ENCODE assay signal across 6 cellular contexts in the genomic region with DNA sequence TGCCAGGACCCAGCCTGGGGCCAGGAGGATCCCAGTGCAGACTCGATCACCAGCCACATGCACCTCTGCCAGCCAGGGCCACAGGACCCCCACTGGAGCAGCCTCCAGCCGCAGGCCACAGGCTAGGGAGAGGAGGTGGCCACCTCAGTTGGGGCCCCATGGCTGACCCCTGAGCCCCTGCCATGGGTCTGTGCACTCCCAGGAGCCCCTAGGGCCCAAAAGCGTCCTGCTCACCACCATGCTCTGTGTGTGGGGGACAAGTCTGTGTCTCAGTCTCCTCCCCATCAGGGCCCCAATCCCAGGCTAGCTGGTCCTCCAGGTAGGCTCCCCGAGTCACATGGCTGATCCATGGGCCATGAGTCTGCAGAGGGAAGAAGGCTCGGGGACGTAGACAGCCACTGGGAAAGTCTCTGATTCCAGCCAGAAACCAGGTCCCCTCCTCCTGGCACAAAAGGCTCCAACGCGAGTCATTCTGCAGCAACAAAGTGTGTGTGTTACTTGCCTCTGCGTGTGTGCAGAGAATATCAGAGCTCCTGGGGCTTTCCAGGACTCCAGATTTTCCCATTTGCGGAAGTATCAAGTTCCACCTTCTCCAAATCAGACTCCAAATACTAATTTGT. TPM values are rescaled to one million over a fixed set of nuclear protein-coding genes. Genes with fewer than 3 reads are reported as not detected.
DNase-seq lines count a peak whose midpoint lies in the region; ATAC-seq, FAIRE-seq and TF ChIP-seq lines count a peak whose summit lies in the region.

No MANE protein-coding gene starts in this region.

- POLR2A ChIA-PET in K562 (lab: Yijun Ruan, JAX): interaction anchor here (0.6 to 3.4 kb wide), 15 partner anchors 11 to 156 kb away, joined by 3 to 39 read pairs (median 4); a partner anchor contains a TSS

- H3K4me1 Mint-ChIP-seq in nephron progenitor cell: peaks cover 36% of the 10 kb centered on the region

- H4K20me1 ChIP-seq in K562 (replicated peaks; ENCODE audit: control insufficient read depth, insufficient read depth, low read length): no peaks in the 10 kb centered on the region; the same call in 1 of the 2 replicates

- no peaks in the 10 kb centered on the region for H3K9me3 ChIP-seq in K562 (replicated peaks; ENCODE audit: control insufficient read depth, insufficient read depth, low read depth, low read length)

- WGBS in K562 (ENCODE audit: insufficient coverage, low coverage, missing lambda C conversion rate): 13% methylated on average over 8 of the region's 10 CpGs

- BruUV-seq in K562 (replicated peaks; lab: Mats Ljungman, UMichigan): TSS peak; percentile 96

- in situ Hi-C loops in K562 (cut with MboI): no loop called here

- H3K4me3 Mint-ChIP-seq in nephron progenitor cell: peak overlapping the region; percentile 79

- peak overlapping the region; percentile 55 for H3K27ac ChIP-seq in K562 (ENCODE audit: extremely low read depth, low read depth, low read length)

- peak in 3 of 4 experiments; percentile 20 to 38 (median 36) for DNase-seq in K562 (ENCODE audit: extremely low read depth in 1 of 4, low spot score in 3 of 4)
- DNase-seq in nephron progenitor cell: no peak
- DNase-seq in GM10266 (ENCODE audit: extremely low spot score): no peak
- no peak for DNase-seq in NCI-H510A treated with DMSO at 0.1 percent for 48 hours (lab: John Stamatoyannopoulos, UW)

- ATAC-seq in HG03460 (IDR thresholded peaks at IDR 0.05; ENCODE audit: unreplicated experiment): peak; percentile 10
- peak; percentile 5 for ATAC-seq in K562
- ATAC-seq in HG03521 (IDR thresholded peaks at IDR 0.05; ENCODE audit: unreplicated experiment): no peak

- H3K4me3 ChIP-seq in K562: peak overlapping the region; percentile 28

- peak overlapping the region; percentile 92 for H2AFZ ChIP-seq in K562 (ENCODE audit: low read depth, low read length)

- no peak for TF ChIP-seq EP300 in K562 (IDR thresholded peaks at IDR 0.05; ENCODE audit: low read length)

- H3K4me1 ChIP-seq in K562 (replicated peaks in 1 of 2; ENCODE audit: control insufficient read depth in 2 of 2, insufficient read depth in 2 of 2, low read length in 2 of 2): peaks cover 14 to 47% of the 10 kb centered on the region in 2 experiments

- no peak for TF ChIP-seq POLR2A in K562 (conservative IDR thresholded peaks at IDR 0.05)

- peak overlapping the region; percentile 47 for H3K27ac Mint-ChIP-seq in nephron progenitor cell

- no peaks in the 10 kb centered on the region for H3K9me1 ChIP-seq in K562 (ENCODE audit: control insufficient read depth, insufficient read depth, low read length)

- TF ChIP-seq CTCF in K562 (IDR thresholded peaks at IDR 0.05 in 2 of 3, conservative IDR thresholded peaks at IDR 0.05 in 1 of 3; ENCODE audit: insufficient read depth in 2 of 3, low read depth in 1 of 3, low read length in 3 of 3) (no peak; a peak in 1 of 6 replicates), nephron progenitor cell (IDR thresholded peaks at IDR 0.05) (no peak), GM10266 (IDR thresholded peaks at IDR 0.05; ENCODE audit: control insufficient read depth, insufficient read depth, low read depth, missing control alignments) (no peak)

- H3K36me3 Mint-ChIP-seq in nephron progenitor cell (ENCODE audit: low read depth): no peaks in the 10 kb centered on the region

- peak overlapping the region; percentile 72 for H3K4me2 ChIP-seq in K562 (ENCODE audit: insufficient read depth, low read length)

- TF ChIP-seq RAD21 in K562 (CRISPR knock-in tag; conservative IDR thresholded peaks at IDR 0.05 in 1 of 2, IDR thresholded peaks at IDR 0.05 in 1 of 2): no peak

- no peaks in the 10 kb centered on the region for H3K36me3 ChIP-seq in K562 (ENCODE audit: control insufficient read depth, insufficient read depth, low read length)

- peaks cover 11 to 13% of the 10 kb centered on the region in 2 experiments; a peak in 4 of 5 replicates for H3K27me3 ChIP-seq in K562 (ENCODE audit: control insufficient read depth in 2 of 2, insufficient read depth in 2 of 2, low read length in 2 of 2)

- no peak for FAIRE-seq in K562 (lab: Jason Lieb, UNC)

- H3K9ac ChIP-seq in K562 (ENCODE audit: insufficient read depth in 1 of 2, low read depth in 2 of 2, low read length in 2 of 2): peak overlapping the region; percentile 70 to 91

- H3K79me2 ChIP-seq in K562 (ENCODE audit: control insufficient read depth, insufficient read depth, low read length): no peaks in the 10 kb centered on the region

- peaks cover 29% of the 10 kb centered on the region for H3K27me3 Mint-ChIP-seq in nephron progenitor cell (ENCODE audit: low read depth, poor library complexity)

- H3K9me3 Mint-ChIP-seq in nephron progenitor cell: no peaks in the 10 kb centered on the region

- intact Hi-C loops in K562 (cut with micrococcal nuclease): loop anchor here (1.0 to 10.0 kb wide), 5 partner anchors 25 to 157 kb away; a partner anchor contains a TSS

- CTCF ChIA-PET in K562 (lab: Yijun Ruan, JAX; ENCODE audit: low intra/inter-chr PET ratio): no interaction called here

RNA-seq across cellular contexts. Expression of a gene that starts 6.1 kb away (rescaled TPM):
- total RNA-seq in K562 (2011; cell fraction: chromatin; rRNA removed; ENCODE audit: low replicate concordance): 0.95 and 3.2 TPM in 2 replicates
- total RNA-seq in K562 (2011; cell fraction: nucleolus; rRNA removed): 3.7 and 4.5 TPM in 2 replicates
- total RNA-seq in K562 (2011; cell fraction: nucleoplasm; rRNA removed): 3.0 and 4.4 TPM in 2 replicates
- total RNA-seq in K562 (2014; rRNA removed) (1.7 and 2.4 TPM in 2 replicates), K562 (2014; rRNA removed; fragmentation: Illumina TruSeq; extraction: Trizol) (0.32 and 0.69 TPM in 2 replicates), K562 (2015; rRNA removed; fragmentation: Illumina TruSeq; extraction: Trizol) (0.72 and 0.83 TPM in 2 replicates), K562 (2021) (3.0 and 3.9 TPM in 2 replicates)
- polyA plus RNA-seq in K562 (2011; rRNA removed) (0.77 and 7.6 TPM in 2 replicates), K562 (2014; fragmentation: Illumina TruSeq; extraction: Trizol) (2.7 and 4.5 TPM in 2 replicates), K562 (2014; fragmentation: Nextera tagmentation; extraction: Ambion mirVana) (under 1 TPM in 1 of 2 experiments, not detected in 1; 0.25 TPM), K562 (2014; rRNA removed) (3.1 and 6.3 TPM in 2 replicates)
- polyA plus RNA-seq in K562 (2011; cell fraction: cytosol; rRNA removed): 5.3 and 9.1 TPM in 2 replicates
- 2.3 and 8.3 TPM in 2 replicates for polyA plus RNA-seq in K562 (2011; cell fraction: nucleus; rRNA removed)
- 2.0 and 21.4 TPM in 2 replicates for polyA plus RNA-seq in K562 (2012)
- polyA minus RNA-seq in K562 (2011; rRNA and poly(A)+ RNA removed): 0.60 and 1.4 TPM in 2 replicates
- 2.3 and 4.6 TPM in 2 replicates for polyA minus RNA-seq in K562 (2011; cell fraction: cytosol; rRNA and poly(A)+ RNA removed)
- 0.40 and 3.3 TPM in 2 replicates for polyA minus RNA-seq in K562 (2011; cell fraction: nucleus; rRNA and poly(A)+ RNA removed)

RNA-seq across cellular contexts. Expression of a gene that starts 8.3 kb away (rescaled TPM):
- 1.1 TPM in 1 of 2 replicates, not detected in the other for total RNA-seq in K562 (2011; cell fraction: chromatin; rRNA removed; ENCODE audit: low replicate concordance)
- 0.67 and 0.92 TPM in 2 replicates for total RNA-seq in K562 (2011; cell fraction: nucleolus; rRNA removed)
- 0.44 TPM in 1 of 2 replicates, not detected in the other for total RNA-seq in K562 (2011; cell fraction: nucleoplasm; rRNA removed)
- total RNA-seq in K562 (2014; rRNA removed): 0.82 and 1.2 TPM in 2 replicates
- 0.38 TPM in 1 of 2 replicates, not detected in the other for total RNA-seq in K562 (2014; rRNA removed; fragmentation: Illumina TruSeq; extraction: Trizol)
- total RNA-seq in K562 (2015; rRNA removed; fragmentation: Illumina TruSeq; extraction: Trizol): 0.36 and 0.68 TPM in 2 replicates
- total RNA-seq in K562 (2021): 0.56 and 1.1 TPM in 2 replicates
- 0.54 and 0.85 TPM in 2 replicates for polyA plus RNA-seq in K562 (2011; rRNA removed)
- polyA plus RNA-seq in K562 (2011; cell fraction: cytosol; rRNA removed): 1.4 and 2.6 TPM in 2 replicates
- polyA plus RNA-seq in K562 (2011; cell fraction: nucleus; rRNA removed): 1.1 and 1.4 TPM in 2 replicates
- polyA plus RNA-seq in K562 (2012): 0.33 and 0.65 TPM in 2 replicates
- 0.57 and 0.68 TPM in 2 replicates for polyA plus RNA-seq in K562 (2014; fragmentation: Illumina TruSeq; extraction: Trizol)
- under 1 TPM in 1 of 2 experiments, not detected in 1; 0.22 TPM for polyA plus RNA-seq in K562 (2014; fragmentation: Nextera tagmentation; extraction: Ambion mirVana)
- polyA plus RNA-seq in K562 (2014; rRNA removed): 0.09 and 0.45 TPM in 2 replicates
- 0.46 and 0.72 TPM in 2 replicates for polyA minus RNA-seq in K562 (2011; rRNA and poly(A)+ RNA removed)
- 0.95 and 1.4 TPM in 2 replicates for polyA minus RNA-seq in K562 (2011; cell fraction: cytosol; rRNA and poly(A)+ RNA removed)
- 0.67 and 0.78 TPM in 2 replicates for polyA minus RNA-seq in K562 (2011; cell fraction: nucleus; rRNA and poly(A)+ RNA removed)

RNA-seq across cellular contexts. Expression of a gene that starts 24.1 kb away (rescaled TPM):
- total RNA-seq in K562 (2011; cell fraction: chromatin; rRNA removed; ENCODE audit: low replicate concordance): 101 and 172 TPM in 2 replicates
- total RNA-seq in K562 (2011; cell fraction: nucleolus; rRNA removed): 101 and 113 TPM in 2 replicates
- 112 and 119 TPM in 2 replicates for total RNA-seq in K562 (2011; cell fraction: nucleoplasm; rRNA removed)
- total RNA-seq in K562 (2014; rRNA removed): 76.4 and 79.5 TPM in 2 replicates
- 55.2 and 58.0 TPM in 2 replicates for total RNA-seq in K562 (2014; rRNA removed; fragmentation: Illumina TruSeq; extraction: Trizol)
- total RNA-seq in K562 (2015; rRNA removed; fragmentation: Illumina TruSeq; extraction: Trizol): 64.7 and 70.0 TPM in 2 replicates
- total RNA-seq in K562 (2021): 78.8 and 85.4 TPM in 2 replicates
- 97.8 and 98.5 TPM in 2 replicates for polyA plus RNA-seq in K562 (2011; rRNA removed)
- polyA plus RNA-seq in K562 (2011; cell fraction: cytosol; rRNA removed): 95.2 and 96.8 TPM in 2 replicates
- polyA plus RNA-seq in K562 (2011; cell fraction: nucleus; rRNA removed): 146 and 150 TPM in 2 replicates
- 51.8 and 72.0 TPM in 2 replicates for polyA plus RNA-seq in K562 (2012)
- polyA plus RNA-seq in K562 (2014; fragmentation: Illumina TruSeq; extraction: Trizol): 77.7 and 80.0 TPM in 2 replicates
- 10 to 100 TPM; 10.0 to 12.3 TPM for polyA plus RNA-seq in K562 (2014; fragmentation: Nextera tagmentation; extraction: Ambion mirVana)
- polyA plus RNA-seq in K562 (2014; rRNA removed): 85.8 and 92.9 TPM in 2 replicates
- 65.0 and 72.0 TPM in 2 replicates for polyA minus RNA-seq in K562 (2011; rRNA and poly(A)+ RNA removed)
- 35.7 and 42.9 TPM in 2 replicates for polyA minus RNA-seq in K562 (2011; cell fraction: cytosol; rRNA and poly(A)+ RNA removed)
- polyA minus RNA-seq in K562 (2011; cell fraction: nucleus; rRNA and poly(A)+ RNA removed): 26.0 and 35.5 TPM in 2 replicates

RNA-seq across cellular contexts. Expression of a gene that starts 33.4 kb away (rescaled TPM):
- 17.8 and 57.4 TPM in 2 replicates for total RNA-seq in K562 (2011; cell fraction: chromatin; rRNA removed; ENCODE audit: low replicate concordance)
- total RNA-seq in K562 (2011; cell fraction: nucleolus; rRNA removed): 36.7 and 44.2 TPM in 2 replicates
- total RNA-seq in K562 (2011; cell fraction: nucleoplasm; rRNA removed): 21.8 and 24.5 TPM in 2 replicates
- total RNA-seq in K562 (2014; rRNA removed) (29.1 and 36.4 TPM in 2 replicates), K562 (2014; rRNA removed; fragmentation: Illumina TruSeq; extraction: Trizol) (6.0 and 9.0 TPM in 2 replicates), K562 (2015; rRNA removed; fragmentation: Illumina TruSeq; extraction: Trizol) (10.8 and 11.7 TPM in 2 replicates), K562 (2021) (33.1 and 34.8 TPM in 2 replicates)
- polyA plus RNA-seq in K562 (2011; rRNA removed) (13.1 and 23.5 TPM in 2 replicates), K562 (2014; fragmentation: Illumina TruSeq; extraction: Trizol) (22.4 and 29.2 TPM in 2 replicates), K562 (2014; fragmentation: Nextera tagmentation; extraction: Ambion mirVana) (1 to 10 TPM in 1 of 2 experiments, under 1 TPM in 1; 0.58 to 1.5 TPM), K562 (2014; rRNA removed) (25.1 and 27.1 TPM in 2 replicates)
- polyA plus RNA-seq in K562 (2011; cell fraction: cytosol; rRNA removed): 16.2 and 36.5 TPM in 2 replicates
- 62.9 and 85.4 TPM in 2 replicates for polyA plus RNA-seq in K562 (2011; cell fraction: nucleus; rRNA removed)
- 24.6 and 34.3 TPM in 2 replicates for polyA plus RNA-seq in K562 (2012)
- 9.3 and 10.0 TPM in 2 replicates for polyA minus RNA-seq in K562 (2011; rRNA and poly(A)+ RNA removed)
- 16.1 and 18.6 TPM in 2 replicates for polyA minus RNA-seq in K562 (2011; cell fraction: cytosol; rRNA and poly(A)+ RNA removed)
- 29.1 and 36.5 TPM in 2 replicates for polyA minus RNA-seq in K562 (2011; cell fraction: nucleus; rRNA and poly(A)+ RNA removed)

RNA-seq across cellular contexts. Expression of a gene that starts 38.3 kb away (rescaled TPM):
- 999 and 1,269 TPM in 2 replicates for total RNA-seq in K562 (2011; cell fraction: chromatin; rRNA removed; ENCODE audit: low replicate concordance)
- 423 and 458 TPM in 2 replicates for total RNA-seq in K562 (2011; cell fraction: nucleolus; rRNA removed)
- total RNA-seq in K562 (2011; cell fraction: nucleoplasm; rRNA removed): 715 and 1,004 TPM in 2 replicates
- total RNA-seq in K562 (2014; rRNA removed) (64.1 and 78.7 TPM in 2 replicates), K562 (2014; rRNA removed; fragmentation: Illumina TruSeq; extraction: Trizol) (74.7 and 94.2 TPM in 2 replicates), K562 (2015; rRNA removed; fragmentation: Illumina TruSeq; extraction: Trizol) (87.2 and 107 TPM in 2 replicates), K562 (2021) (492 and 570 TPM in 2 replicates)
- polyA plus RNA-seq in K562 (2011; rRNA removed) (205 and 240 TPM in 2 replicates), K562 (2014; fragmentation: Illumina TruSeq; extraction: Trizol) (370 and 458 TPM in 2 replicates), K562 (2014; fragmentation: Nextera tagmentation; extraction: Ambion mirVana) (10 to 100 TPM; 43.9 to 59.5 TPM), K562 (2014; rRNA removed) (501 and 575 TPM in 2 replicates)
- 204 and 212 TPM in 2 replicates for polyA plus RNA-seq in K562 (2011; cell fraction: cytosol; rRNA removed)
- 500 and 575 TPM in 2 replicates for polyA plus RNA-seq in K562 (2011; cell fraction: nucleus; rRNA removed)
- 447 and 1,379 TPM in 2 replicates for polyA plus RNA-seq in K562 (2012)
- polyA minus RNA-seq in K562 (2011; rRNA and poly(A)+ RNA removed): 120 and 138 TPM in 2 replicates
- 244 and 341 TPM in 2 replicates for polyA minus RNA-seq in K562 (2011; cell fraction: cytosol; rRNA and poly(A)+ RNA removed)
- polyA minus RNA-seq in K562 (2011; cell fraction: nucleus; rRNA and poly(A)+ RNA removed): 188 and 261 TPM in 2 replicates

Comparison
In these comparisons a context has a peak if more than half of its experiments do, and no peak if none do; other contexts are left out.
1. DNase-seq: peak in K562 (3 of 4); none in nephron progenitor cell (single experiment), GM10266 (single experiment) and NCI-H510A treated with DMSO at 0.1 percent for 48 hours (single experiment).